ENCODE assay signal across 20 cellular contexts in genomic region chr1:19234224-19234623, GRCh38. TPM values are rescaled to one million over a fixed set of nuclear protein-coding genes. Genes with fewer than 3 reads are reported as not detected.
DNase-seq lines count a peak whose midpoint lies in the region; ATAC-seq and TF ChIP-seq lines count a peak whose summit lies in the region.
"Had no signal": no experiment of that assay in that cellular context is flagged by ENCODE, and none has a peak within 500 bp of the region (broad histone marks: within the 10 kb centered on the region; RNA-seq: fewer than 3 reads in every experiment).

No MANE protein-coding gene starts in this region.

- H3K4me2 ChIP-seq in PC-9, result no peak overlapping the region
- H3K4me2 ChIP-seq: A549 had no signal

- POLR2A ChIA-PET in PC-9 (lab: Charles Lee; ENCODE audit: unreplicated experiment), result interaction anchor here (0.7 kb wide), 1 partner anchor 29 kb away, joined by 10 read pairs; no protein-coding TSS in a partner anchor

- no peak for TF ChIP-seq POLR2A in esophagus muscularis mucosa (IDR thresholded peaks at IDR 0.05; ENCODE audit: low read depth)

- ATAC-seq in left ventricle myocardium superior, result peak; percentile 46
- ATAC-seq: A549, HCT116 had no signal

- no TSS peak for BruUV-seq in PC-9 (replicated peaks; lab: Mats Ljungman, UMichigan)

- H3K79me2 ChIP-seq in PC-9 (ENCODE audit: low read depth), result no peaks in the 10 kb centered on the region

- 96% methylated on average over 3 of the region's 3 CpGs for WGBS in esophagus muscularis mucosa

- H3K36me3 ChIP-seq in left ventricle myocardium inferior (peaks cover 98% of the 10 kb centered on the region), esophagus muscularis mucosa (peaks cover 22 to 99% (median 88%) of the 10 kb centered on the region in 4 donors), stomach smooth muscle (ENCODE audit: control insufficient read depth in 2 of 2, insufficient read depth in 2 of 2, low read length in 2 of 2) (peaks cover 25 to 44% of the 10 kb centered on the region in 2 donors), PC-9 (ENCODE audit: low read depth) (no peaks in the 10 kb centered on the region)

- H3K27me3 ChIP-seq in left ventricle myocardium inferior (ENCODE audit: low read depth) (no peaks in the 10 kb centered on the region), esophagus muscularis mucosa (no peaks in the 10 kb centered on the region), stomach smooth muscle (ENCODE audit: control insufficient read depth in 1 of 2, insufficient read depth in 2 of 2, low read length in 2 of 2) (no peaks in the 10 kb centered on the region), PC-9 (ENCODE audit: insufficient read depth, low read depth) (no peaks in the 10 kb centered on the region)

- H3K4me3 ChIP-seq in left ventricle myocardium inferior, result no peak overlapping the region
- H3K4me3 ChIP-seq in esophagus muscularis mucosa, result no peak overlapping the region
- H3K4me3 ChIP-seq in stomach smooth muscle (ENCODE audit: low read length in 2 of 2), result no peak overlapping the region
- no peak overlapping the region for H3K4me3 ChIP-seq in PC-9
- H3K4me3 ChIP-seq: A549 had no signal

- no peak overlapping the region for H2AFZ ChIP-seq in PC-9

- no peak for DNase-seq in left ventricle myocardium inferior
- no peak for DNase-seq in cardiac septum (ENCODE audit: low spot score)
- DNase-seq in esophagus muscularis mucosa (ENCODE audit: extremely low spot score), result no peak
- DNase-seq in left ventricle myocardium superior, result no peak
- no peak for DNase-seq in PC-9
- no peak for DNase-seq in activated CD4-positive, CD25-positive, alpha-beta regulatory T cell treated with anti-CD3 and anti-CD28 coated beads, Interleukin-2, amount 50 U/mL, for 72 hours
- DNase-seq: AML-193; Caco-2; CD4-positive, alpha-beta T cell; DMS153; DMS79; GDM1; GOT3; H7; HFFc6 had no signal

- no peaks in the 10 kb centered on the region for H3F3A ChIP-seq in PC-9 (ENCODE audit: insufficient read depth, low read depth)

- H3K27ac ChIP-seq in left ventricle myocardium inferior (replicated peaks) (peak overlapping the region; percentile 21), esophagus muscularis mucosa (replicated peaks in 1 of 4) (peak overlapping the region; percentile 68 to 84 (median 71)), stomach smooth muscle (ENCODE audit: low read length) (peak overlapping the region; percentile 64), PC-9 (no peak overlapping the region)
- H3K27ac ChIP-seq: A549, C4-2B, HL-60 had no signal

- TF ChIP-seq CTCF in left ventricle myocardium inferior (IDR thresholded peaks at IDR 0.05; ENCODE audit: borderline replicate concordance) (no peak), esophagus muscularis mucosa (IDR thresholded peaks at IDR 0.05) (no peak), PC-9 (conservative IDR thresholded peaks at IDR 0.05) (no peak)

- no peaks in the 10 kb centered on the region for H3K9me2 ChIP-seq in PC-9 (ENCODE audit: insufficient read depth)

- H3K9ac ChIP-seq in stomach smooth muscle (ENCODE audit: low read length in 2 of 2), result no peak overlapping the region

- H3K9me3 ChIP-seq in left ventricle myocardium inferior (replicated peaks), result no peaks in the 10 kb centered on the region
- no peaks in the 10 kb centered on the region for H3K9me3 ChIP-seq in esophagus muscularis mucosa
- no peaks in the 10 kb centered on the region for H3K9me3 ChIP-seq in stomach smooth muscle (ENCODE audit: control insufficient read depth in 2 of 2, low read length in 2 of 2)
- no peaks in the 10 kb centered on the region for H3K9me3 ChIP-seq in PC-9 (ENCODE audit: insufficient read depth, low read depth)
- H3K9me3 ChIP-seq: A549, Caco-2 had no signal

- TF ChIP-seq EP300 in esophagus muscularis mucosa (IDR thresholded peaks at IDR 0.05), result no peak

- peaks cover 32% of the 10 kb centered on the region for H3K4me1 ChIP-seq in left ventricle myocardium inferior
- H3K4me1 ChIP-seq in esophagus muscularis mucosa, result peaks cover 13 to 33% (median 33%) of the 10 kb centered on the region in 4 donors
- H3K4me1 ChIP-seq in stomach smooth muscle (ENCODE audit: control insufficient read depth, insufficient read depth, low read length), result peaks cover 40% of the 10 kb centered on the region
- no peaks in the 10 kb centered on the region for H3K4me1 ChIP-seq in PC-9 (replicated peaks; ENCODE audit: insufficient read depth)
- H3K4me1 ChIP-seq: A549, Caco-2 had no signal

- no peaks in the 10 kb centered on the region for H4K20me1 ChIP-seq in PC-9 (ENCODE audit: insufficient read depth)

- intact Hi-C loops in left ventricle myocardium inferior (cut with micrococcal nuclease) (no loop called here), cardiac septum (cut with DNase I) (no loop called here), esophagus muscularis mucosa (cut with DNase I) (no loop called here), left ventricle myocardium superior (cut with micrococcal nuclease) (no loop called here), PC-9 (cut with micrococcal nuclease; ENCODE audit: unreplicated experiment) (no loop called here)

- CTCF ChIA-PET in PC-9 (lab: Charles Lee), result no interaction called here

RNA-seq across cellular contexts. Expression of gene EMC1, which starts 17.1 kb away (rescaled TPM):
- total RNA-seq in left ventricle myocardium inferior (27.6 TPM), cardiac septum (28.6 TPM), esophagus muscularis mucosa (10 to 100 TPM; 16.2 to 43.1 (median 36.1) TPM), left ventricle myocardium superior (29.3 TPM), PC-9 (2021) (40.7 and 45.8 TPM in 2 replicates)

RNA-seq across cellular contexts. Expression of gene MRTO4, which starts 17.4 kb away (rescaled TPM):
- total RNA-seq in left ventricle myocardium inferior (10.0 TPM), cardiac septum (14.8 TPM), esophagus muscularis mucosa (10 to 100 TPM in 3 of 4 donors, 1 to 10 TPM in 1; 10.0 to 26.2 (median 16.9) TPM), left ventricle myocardium superior (10.2 TPM), PC-9 (2021) (29.0 and 32.4 TPM in 2 replicates)

RNA-seq across cellular contexts. Expression of gene UBR4, which starts 24.2 kb away (rescaled TPM):
- total RNA-seq in left ventricle myocardium inferior, result 54.3 TPM
- total RNA-seq in cardiac septum, result 95.7 TPM
- 100 to 1,000 TPM; 132 to 268 (median 170) TPM for total RNA-seq in esophagus muscularis mucosa
- total RNA-seq in left ventricle myocardium superior, result 56.3 TPM
- total RNA-seq in PC-9 (2021), result 117 and 126 TPM in 2 replicates

RNA-seq across cellular contexts. Expression of gene AKR7A3, which starts 54.3 kb away (rescaled TPM):
- total RNA-seq in left ventricle myocardium inferior (0.14 TPM), cardiac septum (0.32 TPM), esophagus muscularis mucosa (1 to 10 TPM in 1 of 4 donors, under 1 TPM in 3; 0.13 to 1.6 (median 0.66) TPM), left ventricle myocardium superior (0.20 TPM), PC-9 (2021) (1.9 and 2.5 TPM in 2 replicates)
